1 cellular context compared by ENCODE assay signal in genomic region chr17:4658478-4659305, GRCh38.
A peak's percentile ranks its signal among the peaks of the same experiment; 100 is the strongest.
TF ChIP-seq lines count a peak whose summit lies in the region.

No MANE protein-coding gene starts in this region.

TF ChIP-seq in K562, 482 proteins besides CTCF, POLR2A, EP300 and RAD21 (continued from another document and continues in another):
- TF ChIP-seq FOXM1 (IDR thresholded peaks at IDR 0.05; ENCODE audit: low read depth) = 0 out of 2 replicates have a peak, but pooled peaks have one; percentile 13
- no peak for TF ChIP-seq FOXM1 (CRISPR knock-in tag; IDR thresholded peaks at IDR 0.05; ENCODE audit: low read depth)
- TF ChIP-seq TBL1XR1 (IDR thresholded peaks at IDR 0.05; ENCODE audit: low read length in 2 of 2) = no peak
- no peak; the same call in 1 of the 2 replicates for TF ChIP-seq TAL1 (IDR thresholded peaks at IDR 0.05)
- no peak for TF ChIP-seq ZBTB1 (CRISPR knock-in tag; IDR thresholded peaks at IDR 0.05; ENCODE audit: borderline replicate concordance, low read depth)
- TF ChIP-seq PHB2 (IDR thresholded peaks at IDR 0.05; ENCODE audit: low read depth) = no peak
- TF ChIP-seq HBP1 (CRISPR knock-in tag; IDR thresholded peaks at IDR 0.05) = no peak
- no peak for TF ChIP-seq ZZZ3 (IDR thresholded peaks at IDR 0.05)
- TF ChIP-seq MTA1 (IDR thresholded peaks at IDR 0.05; ENCODE audit: borderline replicate concordance) = peak; percentile 46; the same call in 1 of the 2 replicates
- no peak for TF ChIP-seq XRCC4 (IDR thresholded peaks at IDR 0.05; ENCODE audit: extremely low read depth, insufficient read depth, insufficient read length)
- TF ChIP-seq ZSCAN32 (CRISPR knock-in tag; IDR thresholded peaks at IDR 0.05) = no peak
- no peak for TF ChIP-seq LCOR (CRISPR knock-in tag; IDR thresholded peaks at IDR 0.05)
- TF ChIP-seq FOXJ2 (tag; IDR thresholded peaks at IDR 0.05) = 0 out of 2 replicates have a peak, but pooled peaks have one; percentile 23
- TF ChIP-seq MECOM (CRISPR knock-in tag; IDR thresholded peaks at IDR 0.05) = no peak
- no peak for TF ChIP-seq ATF2 (CRISPR knock-in tag; IDR thresholded peaks at IDR 0.05)
- TF ChIP-seq NFE2L1 (tag; IDR thresholded peaks at IDR 0.05; ENCODE audit: borderline replicate concordance, low read depth) = no peak
- no peak for TF ChIP-seq PHB (CRISPR knock-in tag; IDR thresholded peaks at IDR 0.05)
- TF ChIP-seq CBFB (CRISPR knock-in tag; IDR thresholded peaks at IDR 0.05) = no peak
- no peak for TF ChIP-seq BHLHE40 (IDR thresholded peaks at IDR 0.05; ENCODE audit: low read length)
- no peak for TF ChIP-seq BMI1 (IDR thresholded peaks at IDR 0.05; ENCODE audit: low read length)
- TF ChIP-seq ZFP36 (IDR thresholded peaks at IDR 0.05; ENCODE audit: low read depth, low read length, partially characterized antibody) = no peak
- TF ChIP-seq RNF2 (IDR thresholded peaks at IDR 0.05) = no peak
- no peak for TF ChIP-seq RBM15 (IDR thresholded peaks at IDR 0.05; ENCODE audit: insufficient read depth, low read length)
- peak; percentile 84 for TF ChIP-seq ARID1B (IDR thresholded peaks at IDR 0.05)
- TF ChIP-seq NFIC (IDR thresholded peaks at IDR 0.05) = no peak
- no peak for TF ChIP-seq ZFPM2 (CRISPR knock-in tag; IDR thresholded peaks at IDR 0.05)
- TF ChIP-seq ZFP1 (CRISPR knock-in tag; IDR thresholded peaks at IDR 0.05) = no peak
- TF ChIP-seq ZNF609 (CRISPR knock-in tag; IDR thresholded peaks at IDR 0.05; ENCODE audit: borderline replicate concordance) = no peak
- no peak for TF ChIP-seq NFIX (CRISPR knock-in tag; IDR thresholded peaks at IDR 0.05; ENCODE audit: low read depth)
- no peak for TF ChIP-seq TRIM25 (IDR thresholded peaks at IDR 0.05; ENCODE audit: borderline replicate concordance)
- no peak for TF ChIP-seq SNRNP70 (optimal IDR thresholded peaks at IDR 0.05; ENCODE audit: low read depth, low read length)
- no peak for TF ChIP-seq BRF1 (IDR thresholded peaks at IDR 0.05; ENCODE audit: borderline replicate concordance, extremely low read depth, insufficient read length)
- TF ChIP-seq RREB1 (CRISPR knock-in tag; IDR thresholded peaks at IDR 0.05) = no peak
- TF ChIP-seq CHD4 (IDR thresholded peaks at IDR 0.05; ENCODE audit: insufficient read depth, insufficient replicate concordance, low read depth, low read length, poor library complexity, severe bottlenecking) = no peak
- TF ChIP-seq E2F3 (CRISPR knock-in tag; IDR thresholded peaks at IDR 0.05) = no peak
- TF ChIP-seq CREB3 (tag; conservative IDR thresholded peaks at IDR 0.05; ENCODE audit: low read depth) = no peak
- no peak for TF ChIP-seq PHF20 (IDR thresholded peaks at IDR 0.05; ENCODE audit: partially characterized antibody)
- no peak for TF ChIP-seq FIP1L1 (IDR thresholded peaks at IDR 0.05; ENCODE audit: low read depth, low read length, poor library complexity, severe bottlenecking)
- no peak for TF ChIP-seq CHAMP1 (IDR thresholded peaks at IDR 0.05)
- TF ChIP-seq CXXC5 (CRISPR knock-in tag; IDR thresholded peaks at IDR 0.05) = peak; percentile 25; the same call in 1 of the 2 replicates
- TF ChIP-seq TEAD2 (tag; IDR thresholded peaks at IDR 0.05) = no peak
- TF ChIP-seq ZNF239 (CRISPR knock-in tag; IDR thresholded peaks at IDR 0.05) = no peak
- no peak for TF ChIP-seq WHSC1 (IDR thresholded peaks at IDR 0.05; ENCODE audit: low read length)
- no peak for TF ChIP-seq ZNF77 (CRISPR knock-in tag; IDR thresholded peaks at IDR 0.05)
- no peak for TF ChIP-seq SP2 (IDR thresholded peaks at IDR 0.05; ENCODE audit: extremely low read depth, low read depth, low read length, poor library complexity, severe bottlenecking)
- TF ChIP-seq MYNN (IDR thresholded peaks at IDR 0.05) = no peak
- TF ChIP-seq MYNN (CRISPR knock-in tag; IDR thresholded peaks at IDR 0.05) = no peak
